Comparison of ENCODE assay signal across 19 cellular contexts in genomic region chr4:166896254-166896653, GRCh38.
DNase-seq lines count a peak whose midpoint lies in the region; ATAC-seq and TF ChIP-seq lines count a peak whose summit lies in the region.
"Had no signal": no experiment of that assay in that cellular context is flagged by ENCODE, and none has a peak within 500 bp of the region (broad histone marks: within the 10 kb centered on the region; RNA-seq: fewer than 3 reads in every experiment).

No MANE protein-coding gene starts in this region.

- peaks cover 0 to 11% (median 9%) of the 10 kb centered on the region in 10 experiments; a peak in 11 of 20 replicates for H3K4me1 ChIP-seq in BLaER1 treated with 17β-estradiol and CSF1 and Interleukin-3, amounts not matched to agents 10 nM and 100 nM

- H3K9ac ChIP-seq in BLaER1 treated with 17β-estradiol and CSF1 and Interleukin-3, amounts not matched to agents 10 nM and 100 nM, result no peak overlapping the region

- H3K9me3 ChIP-seq in BLaER1 treated with 17β-estradiol and CSF1 and Interleukin-3, amounts not matched to agents 10 nM and 100 nM (replicated peaks in 1 of 11), result no peaks in the 10 kb centered on the region

- DNase-seq in GM20000 (ENCODE audit: low spot score) (peak; percentile 5), NCI-H226 (peak; percentile 72), A172 (ENCODE audit: low spot score) (no peak)
- DNase-seq: activated CD4-positive, alpha-beta T cell treated with anti-CD3 and anti-CD28 coated beads, Interleukin-2, amount 10 ng/mL, durations not matched to agents 7 days and 5 days; activated T-cell treated with anti-CD3 and anti-CD28 coated beads, Interleukin-2, amount 50 U/mL, for 72 hours; cortex of kidney; hypothalamus; NCI-H2171; stimulated activated CD4-positive, alpha-beta T cell treated with anti-CD3 and anti-CD28 coated beads, Interleukin-2, amount 100 ng/mL, for 24 hours; T-helper 17 cell; trophoblast cell had no signal

- H3K4me2 ChIP-seq in BLaER1 treated with 17β-estradiol and CSF1 and Interleukin-3, amounts not matched to agents 10 nM and 100 nM, result peak overlapping the region in 8 of 11 experiments; percentile 21 to 56 (median 38); a peak in 14 of 22 replicates

- H3K27me3 ChIP-seq in BLaER1 treated with 17β-estradiol and CSF1 and Interleukin-3, amounts not matched to agents 10 nM and 100 nM, result no peaks in the 10 kb centered on the region

- no peaks in the 10 kb centered on the region; a peak in 1 of 22 replicates for H4K20me1 ChIP-seq in BLaER1 treated with 17β-estradiol and CSF1 and Interleukin-3, amounts not matched to agents 10 nM and 100 nM

- ATAC-seq in HG03039 (IDR thresholded peaks at IDR 0.05; ENCODE audit: unreplicated experiment) (peak; percentile 81), GM18873 (IDR thresholded peaks at IDR 0.05; ENCODE audit: low FRiP score, unreplicated experiment) (no peak), GM21423 (IDR thresholded peaks at IDR 0.05; ENCODE audit: unreplicated experiment) (no peak), esophagus mucosa (no peak)
- ATAC-seq: activated T-cell treated with anti-CD3 and anti-CD28 coated beads, Interleukin-2, amount 50 U/mL, for 72 hours; HCT116; natural killer cell treated with Interleukin-12 subunit alpha and Interleukin-12 subunit beta and Interleukin-15 and Interleukin-18, amount 100 ng/mL, for 72 hours; T-helper 17 cell had no signal

- no peaks in the 10 kb centered on the region for H3K36me3 ChIP-seq in BLaER1 treated with 17β-estradiol and CSF1 and Interleukin-3, amounts not matched to agents 10 nM and 100 nM

- no peak for TF ChIP-seq CTCF in GM20000 (IDR thresholded peaks at IDR 0.05; ENCODE audit: extremely low read depth, missing control alignments)

- no peak overlapping the region for H3K27ac ChIP-seq in BLaER1 treated with 17β-estradiol and CSF1 and Interleukin-3, amounts not matched to agents 10 nM and 100 nM
- H3K27ac ChIP-seq: HL-60 had no signal

- H3K4me3 ChIP-seq in BLaER1 treated with 17β-estradiol and CSF1 and Interleukin-3, amounts not matched to agents 10 nM and 100 nM, result no peak overlapping the region
